Comparison of ENCODE assay signal across 26 cellular contexts in genomic region chr19:11246941-11247340, GRCh38. TPM values are rescaled to one million over a fixed set of nuclear protein-coding genes. Genes with fewer than 3 reads are reported as not detected.
"Had no signal": no experiment of that assay in that cellular context is flagged by ENCODE, and none has a peak within 500 bp of the region (broad histone marks: within the 10 kb centered on the region; RNA-seq: fewer than 3 reads in every experiment).

No MANE protein-coding gene starts in this region.

- ATAC-seq: activated naive CD8-positive, alpha-beta T cell treated with anti-CD3 and anti-CD28 coated beads, Interleukin-2, amount 50 U/mL, for 24 hours; foreskin keratinocyte; stimulated activated naive CD8-positive, alpha-beta T cell treated with anti-CD3 and anti-CD28 coated beads, Interleukin-15, amount 100 ng/mL, for 72 hours had no signal

- H3K4me3 ChIP-seq: dorsolateral prefrontal cortex, testis had no signal

- H3K27ac Mint-ChIP-seq: activated naive CD8-positive, alpha-beta T cell treated with anti-CD3 and anti-CD28 coated beads, Interleukin-2, amount 50 U/mL, for 24 hours; activated T-helper 1 cell treated with anti-CD3 and anti-CD28 coated beads, Interleukin-12 subunit alpha, Interleukin-12 subunit beta, Interleukin-2, Interleukin-4 antibody, amounts not matched to agents 30 ng/mL and 10 ng/mL and 1 ng/mL, durations not matched to agents 14 hours and 24 hours and 36 hours; brain; nephron progenitor cell; stimulated activated naive CD8-positive, alpha-beta T cell treated with anti-CD3 and anti-CD28 coated beads, Interleukin-15, amount 100 ng/mL, for 72 hours had no signal

- H3K9me3 ChIP-seq: testis had no signal

- H3K4me1 ChIP-seq: foreskin keratinocyte had no signal

- H3K27ac ChIP-seq: epithelial cell of prostate, foreskin keratinocyte, VCaP had no signal

- H3K9me3 Mint-ChIP-seq: activated naive CD8-positive, alpha-beta T cell treated with anti-CD3 and anti-CD28 coated beads, Interleukin-2, amount 50 U/mL, for 24 hours; activated T-helper 1 cell treated with anti-CD3 and anti-CD28 coated beads, Interleukin-12 subunit alpha, Interleukin-12 subunit beta, Interleukin-2, Interleukin-4 antibody, amounts not matched to agents 30 ng/mL and 10 ng/mL and 1 ng/mL, durations not matched to agents 14 hours and 24 hours and 36 hours; brain; nephron progenitor cell; stimulated activated naive CD8-positive, alpha-beta T cell treated with anti-CD3 and anti-CD28 coated beads, Interleukin-15, amount 100 ng/mL, for 72 hours had no signal

- DNase-seq: activated CD4-positive, alpha-beta T cell treated with anti-CD3 and anti-CD28 coated beads for 1 hour; activated CD4-positive, alpha-beta T cell treated with anti-CD3 and anti-CD28 coated beads, Interleukin-2, amount 50 U/mL, for 4 hours; activated naive CD8-positive, alpha-beta T cell treated with anti-CD3 and anti-CD28 coated beads, Interleukin-2, amount 50 U/mL, for 24 hours; anterior cingulate cortex; caudate nucleus; dorsolateral prefrontal cortex; foreskin keratinocyte; midbrain; nephron progenitor cell; nucleus accumbens; small intestine; stimulated activated CD4-positive, alpha-beta T cell treated with anti-CD3 and anti-CD28 coated beads, Interleukin-4, amount 100 ng/mL, for 1 hour; stimulated activated naive CD8-positive, alpha-beta T cell treated with anti-CD3 and anti-CD28 coated beads, Interleukin-15, amount 100 ng/mL, for 72 hours; SW 1271; T-helper 2 cell had no signal

- H3K27me3 Mint-ChIP-seq: brain had no signal

- H3K27me3 ChIP-seq: dorsolateral prefrontal cortex, foreskin keratinocyte, testis had no signal

- H3K4me3 Mint-ChIP-seq: activated naive CD8-positive, alpha-beta T cell treated with anti-CD3 and anti-CD28 coated beads, Interleukin-2, amount 50 U/mL, for 24 hours; activated T-helper 1 cell treated with anti-CD3 and anti-CD28 coated beads, Interleukin-12 subunit alpha, Interleukin-12 subunit beta, Interleukin-2, Interleukin-4 antibody, amounts not matched to agents 30 ng/mL and 10 ng/mL and 1 ng/mL, durations not matched to agents 14 hours and 24 hours and 36 hours; brain; nephron progenitor cell; stimulated activated naive CD8-positive, alpha-beta T cell treated with anti-CD3 and anti-CD28 coated beads, Interleukin-15, amount 100 ng/mL, for 72 hours had no signal

RNA-seq across cellular contexts. Expression of gene ANGPTL8, which starts 7.5 kb away (rescaled TPM):
- total RNA-seq: activated CD8-positive, alpha-beta memory T cell treated with anti-CD3 and anti-CD28 coated beads for 36 hours; activated T-helper 1 cell treated with anti-CD3 and anti-CD28 coated beads, Interleukin-12 subunit alpha, Interleukin-12 subunit beta, Interleukin-2, Interleukin-4 antibody, amounts not matched to agents 30 ng/mL and 10 ng/mL and 1 ng/mL, durations not matched to agents 14 hours and 24 hours and 36 hours; fibroblast of lung; foreskin keratinocyte; lung microvascular endothelial cell; testis; urinary bladder had no signal
- polyA plus RNA-seq: fibroblast of lung, foreskin keratinocyte had no signal

RNA-seq across cellular contexts. Expression of gene TSPAN16, which starts 49.0 kb away (rescaled TPM):
- total RNA-seq: activated CD8-positive, alpha-beta memory T cell treated with anti-CD3 and anti-CD28 coated beads for 36 hours; activated T-helper 1 cell treated with anti-CD3 and anti-CD28 coated beads, Interleukin-12 subunit alpha, Interleukin-12 subunit beta, Interleukin-2, Interleukin-4 antibody, amounts not matched to agents 30 ng/mL and 10 ng/mL and 1 ng/mL, durations not matched to agents 14 hours and 24 hours and 36 hours; fibroblast of lung; foreskin keratinocyte; lung microvascular endothelial cell; posterior vena cava; right cardiac atrium; urinary bladder had no signal
- polyA plus RNA-seq: fibroblast of lung, foreskin keratinocyte, right cardiac atrium, small intestine, urinary bladder had no signal
